In the genomic region with DNA sequence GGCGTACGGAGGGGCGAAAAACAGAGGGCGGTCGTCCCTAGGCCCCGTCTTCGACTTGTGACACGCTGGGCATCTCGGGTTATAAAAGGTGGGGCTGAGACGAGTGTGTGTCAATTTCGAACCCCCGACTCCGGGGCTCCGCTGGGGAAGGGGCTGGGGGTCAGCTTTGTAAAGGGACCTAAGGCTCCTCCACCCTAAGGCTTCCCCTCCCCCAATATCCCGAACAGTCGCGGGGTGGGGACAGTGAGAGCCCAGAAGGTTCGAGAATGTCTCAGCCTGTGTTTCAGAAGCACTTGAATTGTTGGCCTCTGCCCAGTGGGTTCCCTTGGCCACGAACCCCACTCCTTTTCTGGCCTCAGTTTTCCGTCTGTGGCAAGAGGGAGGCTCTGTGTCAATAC, we compare ENCODE assay signal across 8 cellular contexts. TPM values are rescaled to one million over a fixed set of nuclear protein-coding genes. Genes with fewer than 3 reads are reported as not detected.
DNase-seq lines count a peak whose midpoint lies in the region; ATAC-seq and TF ChIP-seq lines count a peak whose summit lies in the region.

No MANE protein-coding gene starts in this region.

- H3K36me3 ChIP-seq in Caco-2 (ENCODE audit: control insufficient read depth, insufficient read depth, low read length) (peaks cover 3% of the 10 kb centered on the region), MG63 (peaks cover 16% of the 10 kb centered on the region), breast epithelium (no peaks in the 10 kb centered on the region)

- TSS peak; percentile 77 for BruUV-seq in Caco-2 (replicated peaks; lab: Mats Ljungman, UMichigan)

- TF ChIP-seq CTCF in Caco-2 (IDR thresholded peaks at IDR 0.05; ENCODE audit: insufficient read depth in 1 of 2, low read depth in 1 of 2, low read length in 1 of 2, severe bottlenecking in 1 of 2, unreplicated experiment in 1 of 2): no peak
- no peak for TF ChIP-seq CTCF in breast epithelium (IDR thresholded peaks at IDR 0.05)

- H3K27me3 Mint-ChIP-seq in Caco-2 (ENCODE audit: insufficient read depth, unreplicated experiment): no peaks in the 10 kb centered on the region

- H3K27me3 ChIP-seq in Caco-2 (replicated peaks; ENCODE audit: control insufficient read depth, insufficient read depth, low read length): no peaks in the 10 kb centered on the region
- no peaks in the 10 kb centered on the region for H3K27me3 ChIP-seq in MG63
- H3K27me3 ChIP-seq in breast epithelium: no peaks in the 10 kb centered on the region
- H3K27me3 ChIP-seq in layer of hippocampus (ENCODE audit: control insufficient read depth, insufficient read depth, low read length): no peaks in the 10 kb centered on the region

- H3K9me3 Mint-ChIP-seq in Caco-2 (ENCODE audit: unreplicated experiment): no peaks in the 10 kb centered on the region

- H3K4me3 ChIP-seq in Caco-2 (ENCODE audit: low read depth, low read length) (peak overlapping the region; percentile 97), MG63 (peak overlapping the region; percentile 80), breast epithelium (peak overlapping the region; percentile 77 to 96 (median 83))

- DNase-seq in Caco-2: no peak
- DNase-seq in MG63: no peak
- no peak for DNase-seq in breast epithelium (ENCODE audit: low spot score in 2 of 2)
- peak; percentile 15 for DNase-seq in stimulated activated naive CD8-positive, alpha-beta T cell treated with anti-CD3 and anti-CD28 coated beads, Interleukin-15, Interleukin-2, amounts not matched to agents 100 U/mL and 50 U/mL, for 24 hours
- DNase-seq in ureter (ENCODE audit: low spot score): no peak

- H3K27ac ChIP-seq in breast epithelium (peak overlapping the region; percentile 98 to 99), layer of hippocampus (ENCODE audit: low read depth, low read length) (peak overlapping the region; percentile 100)

- CTCF ChIA-PET in Caco-2 (lab: Charles Lee): no interaction called here

- peak overlapping the region; percentile 91 for H3K4me3 Mint-ChIP-seq in Caco-2 (ENCODE audit: unreplicated experiment)

- H3K9me3 ChIP-seq in Caco-2 (no peaks in the 10 kb centered on the region), MG63 (no peaks in the 10 kb centered on the region; the same call in 1 of the 2 replicates), breast epithelium (no peaks in the 10 kb centered on the region)

- intact Hi-C loops in Caco-2 (cut with micrococcal nuclease; ENCODE audit: unreplicated experiment): no loop called here
- intact Hi-C loops in breast epithelium (cut with DNase I; ENCODE audit: low total_unique reads): no loop called here

- H3K4me1 ChIP-seq in Caco-2 (peaks cover 14% of the 10 kb centered on the region), breast epithelium (peaks cover 0 to 5% of the 10 kb centered on the region in 2 donors)

- no peak for ATAC-seq in stimulated activated naive CD8-positive, alpha-beta T cell treated with anti-CD3 and anti-CD28 coated beads, Interleukin-15, Interleukin-2, amounts not matched to agents 100 U/mL and 50 U/mL, for 24 hours
- ATAC-seq in HG02623 (IDR thresholded peaks at IDR 0.05; ENCODE audit: unreplicated experiment) (no peak), HG03342 (IDR thresholded peaks at IDR 0.05; ENCODE audit: unreplicated experiment) (no peak)

- no peak for TF ChIP-seq POLR2A in breast epithelium (IDR thresholded peaks at IDR 0.05)

- peaks cover 34% of the 10 kb centered on the region for H3K36me3 Mint-ChIP-seq in Caco-2 (ENCODE audit: insufficient read depth, unreplicated experiment)

- H3K27ac Mint-ChIP-seq in Caco-2 (ENCODE audit: unreplicated experiment): peak overlapping the region; percentile 93

- H3K4me1 Mint-ChIP-seq in Caco-2 (ENCODE audit: low read depth, unreplicated experiment): peaks cover 20% of the 10 kb centered on the region

- POLR2A ChIA-PET in Caco-2 (lab: Charles Lee): no interaction called here

RNA-seq across cellular contexts. Expression of gene SELENOW, which starts 0.5 kb away (rescaled TPM):
- total RNA-seq in Caco-2 (2022) (110 and 119 TPM in 2 replicates), breast epithelium (100 to 1,000 TPM; 297 to 525 (median 450) TPM), ureter (404 TPM)
- total RNA-seq in MG63 (2014; rRNA removed; shearing (Covaris generic); ENCODE audit: low replicate concordance): 79.0 and 246 TPM in 2 replicates

RNA-seq across cellular contexts. Expression of gene TPRX1, which starts 25.4 kb away (rescaled TPM):
- total RNA-seq in Caco-2 (2022) (not detected in 2 replicates), breast epithelium (not detected), ureter (not detected)
- total RNA-seq in MG63 (2014; rRNA removed; shearing (Covaris generic); ENCODE audit: low replicate concordance): not detected in 2 replicates

RNA-seq across cellular contexts. Expression of gene NOP53, which starts 33.6 kb away (rescaled TPM):
- total RNA-seq in Caco-2 (2022): 347 and 360 TPM in 2 replicates
- total RNA-seq in MG63 (2014; rRNA removed; shearing (Covaris generic); ENCODE audit: low replicate concordance): 428 and 543 TPM in 2 replicates
- total RNA-seq in breast epithelium: 100 to 1,000 TPM; 391 to 498 (median 457) TPM
- total RNA-seq in ureter: 450 TPM

RNA-seq across cellular contexts. Expression of gene CRX, which starts 42.8 kb away (rescaled TPM):
- total RNA-seq in Caco-2 (2022) (not detected in 2 replicates), breast epithelium (not detected), ureter (not detected)
- total RNA-seq in MG63 (2014; rRNA removed; shearing (Covaris generic); ENCODE audit: low replicate concordance): not detected in 2 replicates
